Comparison of ENCODE assay signal across 33 cellular contexts in genomic region chr6:151548201-151548600, GRCh38. TPM values are rescaled to one million over a fixed set of nuclear protein-coding genes. Genes with fewer than 3 reads are reported as not detected.
"Had no signal": no experiment of that assay in that cellular context is flagged by ENCODE, and none has a peak within 500 bp of the region (broad histone marks: within the 10 kb centered on the region; RNA-seq: fewer than 3 reads in every experiment).

No MANE protein-coding gene starts in this region.

- H3K27me3 ChIP-seq: ascending aorta, breast epithelium, cardiac muscle cell, colonic mucosa, gastroesophageal sphincter had no signal

- ATAC-seq: activated CD4-positive, CD25-positive, alpha-beta regulatory T cell treated with anti-CD3 and anti-CD28 coated beads, Interleukin-2, amount 50 U/mL, for 24 hours; activated CD8-positive, alpha-beta memory T cell treated with anti-CD3 and anti-CD28 coated beads, Interleukin-2, amount 10 ng/mL, durations not matched to agents 7 days and 5 days; activated CD8-positive, alpha-beta T cell treated with anti-CD3 and anti-CD28 coated beads, Interleukin-2, amount 10 ng/mL, durations not matched to agents 7 days and 5 days; activated naive CD4-positive, alpha-beta T cell treated with anti-CD3 and anti-CD28 coated beads, Interleukin-2, amount 50 U/mL, for 72 hours; gastroesophageal sphincter; T-helper 17 cell had no signal

- H3K36me3 ChIP-seq: ascending aorta, breast epithelium, cardiac muscle cell, colonic mucosa, esophagus squamous epithelium, gastroesophageal sphincter, WERI-Rb-1 had no signal

- DNase-seq: activated B cell treated with CpG ODN at 0.5 μM for 24 hours; activated CD4-positive, alpha-beta memory T cell treated with anti-CD3 and anti-CD28 coated beads for 36 hours; activated CD4-positive, alpha-beta T cell treated with anti-CD3 and anti-CD28 coated beads for 48 hours; activated CD4-positive, alpha-beta T cell treated with anti-CD3 and anti-CD28 coated beads, Interleukin-2, amount 50 U/mL, for 1 hour; activated CD8-positive, alpha-beta memory T cell treated with anti-CD3 and anti-CD28 coated beads, Interleukin-2, amount 10 ng/mL, durations not matched to agents 7 days and 5 days; activated CD8-positive, alpha-beta memory T cell treated with anti-CD3 and anti-CD28 coated beads, Interleukin-2, amount 50 U/mL, for 4 hours; activated CD8-positive, alpha-beta T cell treated with anti-CD3 and anti-CD28 coated beads, Interleukin-2, amount 10 ng/mL, durations not matched to agents 7 days and 5 days; activated effector memory CD4-positive, alpha-beta T cell treated with anti-CD3 and anti-CD28 coated beads, Interleukin-2, amount 50 U/mL, for 16 hours; activated naive CD4-positive, alpha-beta T cell; activated naive CD4-positive, alpha-beta T cell treated with anti-CD3 and anti-CD28 coated beads, Interleukin-2, amount 10 ng/mL, durations not matched to agents 7 days and 5 days; activated naive CD8-positive, alpha-beta T cell treated with anti-CD3 and anti-CD28 coated beads, Interleukin-2, amount 10 ng/mL, durations not matched to agents 7 days and 5 days; activated T-cell treated with anti-CD3 and anti-CD28 coated beads, Interleukin-2, amount 50 U/mL, for 1 hour; activated T-cell treated with anti-CD3 and anti-CD28 coated beads, Interleukin-2, amount 50 U/mL, for 48 hours; central memory CD4-positive, alpha-beta T cell; cerebellar nuclear complex; colonic mucosa; effector CD8-positive, alpha-beta T cell; esophagus squamous epithelium; foreskin melanocyte; T-helper 1 cell; T-helper 17 cell; T1000; WERI-Rb-1 had no signal

- H3K27ac ChIP-seq: ascending aorta, breast epithelium, cardiac muscle cell, colonic mucosa, epithelial cell of prostate, esophagus squamous epithelium, gastroesophageal sphincter, WERI-Rb-1 had no signal

- H3K4me3 ChIP-seq: ascending aorta, breast epithelium, cardiac muscle cell, colonic mucosa, esophagus squamous epithelium, gastroesophageal sphincter had no signal

- H3K4me1 ChIP-seq: ascending aorta, breast epithelium, colonic mucosa, gastroesophageal sphincter had no signal

- H3K9me3 ChIP-seq: ascending aorta, colonic mucosa had no signal

RNA-seq across cellular contexts. Expression of gene CCDC170, which starts 54.4 kb away (rescaled TPM):
- total RNA-seq: activated B cell treated with CpG ODN at 0.5 μM for 24 hours; activated CD4-positive, alpha-beta memory T cell treated with anti-CD3 and anti-CD28 coated beads for 36 hours; activated CD8-positive, alpha-beta memory T cell treated with anti-CD3 and anti-CD28 coated beads for 36 hours; activated CD8-positive, alpha-beta memory T cell treated with anti-CD3 and anti-CD28 coated beads, Interleukin-2, amount 10 ng/mL, durations not matched to agents 7 days and 5 days; activated CD8-positive, alpha-beta T cell treated with anti-CD3 and anti-CD28 coated beads, Interleukin-2, amount 10 ng/mL, durations not matched to agents 7 days and 5 days; activated naive CD4-positive, alpha-beta T cell treated with anti-CD3 and anti-CD28 coated beads, Interleukin-2, amount 50 U/mL, for 72 hours; activated naive CD8-positive, alpha-beta T cell treated with anti-CD3 and anti-CD28 coated beads, Interleukin-2, amount 10 ng/mL, durations not matched to agents 7 days and 5 days; activated T-helper 1 cell treated with anti-CD3 and anti-CD28 coated beads, Interleukin-12 subunit alpha, Interleukin-12 subunit beta, Interleukin-2, Interleukin-4 antibody, amounts not matched to agents 30 ng/mL and 10 ng/mL and 1 ng/mL, durations not matched to agents 14 hours and 24 hours and 36 hours; activated T-helper 2 cell treated with anti-CD3 and anti-CD28 coated beads, Interferon-gamma antibody, Interleukin-2, Interleukin-4, amounts not matched to agents 10 μg/mL and 5 μg/mL and 100 μg/mL, durations not matched to agents 14 hours and 24 hours and 36 hours; ascending aorta; T-helper 17 cell had no signal
